Comparison of ENCODE assay signal across 19 cellular contexts in genomic region chr20:23367770-23368169, GRCh38. TPM values are rescaled to one million over a fixed set of nuclear protein-coding genes. Genes with fewer than 3 reads are reported as not detected.
DNase-seq lines count a peak whose midpoint lies in the region; ATAC-seq and TF ChIP-seq lines count a peak whose summit lies in the region.
"Had no signal": no experiment of that assay in that cellular context is flagged by ENCODE, and none has a peak within 500 bp of the region (broad histone marks: within the 10 kb centered on the region; RNA-seq: fewer than 3 reads in every experiment).

No MANE protein-coding gene starts in this region.

- POLR2A ChIA-PET in RWPE1 (lab: Yijun Ruan, JAX; ENCODE audit: low non-redundant PET), result no interaction called here

- DNase-seq in mammary epithelial cell (peak; percentile 67), breast epithelium (ENCODE audit: low spot score in 2 of 2) (no peak), RWPE1 (ENCODE audit: low spot score) (peak; percentile 74), fibroblast of mammary gland (ENCODE audit: low read depth) (peak; percentile 67), ovary (no peak), GM23338 (ENCODE audit: low spot score) (no peak), glomerular visceral epithelial cell (ENCODE audit: extremely low spot score) (no peak)
- no peak for DNase-seq in stimulated activated naive CD8-positive, alpha-beta T cell treated with anti-CD3 and anti-CD28 coated beads, Interleukin-15, amount 100 ng/mL, for 72 hours
- DNase-seq: activated naive CD4-positive, alpha-beta T cell treated with Interleukin-2 at 50 U/mL for 16 hours; DMS153; immature natural killer cell; mesenchymal stem cell; NCI-H1417 treated with DMSO at 0.1 percent for 48 hours; NCI-H2227 treated with DMSO at 0.1 percent for 48 hours; stimulated activated naive B cell treated with anti-CD40 and anti-IgM and Interleukin-4, amounts not matched to agents 10 μg/mL and 1 μg/mL and 100 μg/mL, for 72 hours had no signal

- H3K4me2 ChIP-seq in mammary epithelial cell (ENCODE audit: insufficient read depth, low read depth, low read length) (peak overlapping the region; percentile 38), GM23338 (no peak overlapping the region)

- H3K27me3 ChIP-seq in mammary epithelial cell (ENCODE audit: insufficient read depth, low read length) (no peaks in the 10 kb centered on the region), breast epithelium (no peaks in the 10 kb centered on the region), ovary (no peaks in the 10 kb centered on the region), GM23338 (ENCODE audit: insufficient read depth) (no peaks in the 10 kb centered on the region)
- H3K27me3 ChIP-seq: cardiac muscle cell, SJSA1 had no signal

- H3K9ac ChIP-seq in mammary epithelial cell (ENCODE audit: insufficient read depth, low read length), result no peak overlapping the region

- no peak overlapping the region for H3K27ac Mint-ChIP-seq in stimulated activated naive CD8-positive, alpha-beta T cell treated with anti-CD3 and anti-CD28 coated beads, Interleukin-15, amount 100 ng/mL, for 72 hours
- no peak overlapping the region for H3K27ac Mint-ChIP-seq in GM23338
- H3K27ac Mint-ChIP-seq: B cell; stimulated activated naive B cell treated with anti-CD40 and anti-IgM and Interleukin-4, amounts not matched to agents 10 μg/mL and 1 μg/mL and 100 μg/mL, for 72 hours had no signal

- peaks cover 84% of the 10 kb centered on the region for H3K79me2 ChIP-seq in mammary epithelial cell (ENCODE audit: insufficient read depth, low read length)
- peaks cover 55% of the 10 kb centered on the region for H3K79me2 ChIP-seq in GM23338 (replicated peaks; ENCODE audit: insufficient read depth)

- in situ Hi-C loops in mammary epithelial cell (cut with MboI; ENCODE audit: low sequenced_read_pairs in 2 of 2), result no loop called here

- H2AFZ ChIP-seq in mammary epithelial cell (ENCODE audit: low read depth, low read length), result no peak overlapping the region
- H2AFZ ChIP-seq in GM23338, result no peak overlapping the region

- peaks cover 48% of the 10 kb centered on the region for H3K4me1 Mint-ChIP-seq in stimulated activated naive CD8-positive, alpha-beta T cell treated with anti-CD3 and anti-CD28 coated beads, Interleukin-15, amount 100 ng/mL, for 72 hours
- H3K4me1 Mint-ChIP-seq in GM23338, result peaks cover 23% of the 10 kb centered on the region

- no peak overlapping the region for H3K27ac ChIP-seq in mammary epithelial cell (ENCODE audit: insufficient read depth, low read depth, low read length)
- no peak overlapping the region for H3K27ac ChIP-seq in breast epithelium
- H3K27ac ChIP-seq in RWPE1, result no peak overlapping the region
- H3K27ac ChIP-seq in ovary, result no peak overlapping the region
- H3K27ac ChIP-seq in GM23338 (ENCODE audit: low read depth), result no peak overlapping the region
- H3K27ac ChIP-seq: SJSA1 had no signal

- intact Hi-C loops in mammary epithelial cell (cut with micrococcal nuclease) (no loop called here), breast epithelium (cut with DNase I; ENCODE audit: low total_unique reads) (no loop called here), ovary (cut with DNase I) (loop anchor here in 1 of 4 donors (10.0 kb wide), 2 partner anchors 57 to 267 kb away; partner anchors contain the start of genes CST3 and NAPB)

- H3K27me3 Mint-ChIP-seq in stimulated activated naive CD8-positive, alpha-beta T cell treated with anti-CD3 and anti-CD28 coated beads, Interleukin-15, amount 100 ng/mL, for 72 hours, result no peaks in the 10 kb centered on the region
- peaks cover 15% of the 10 kb centered on the region for H3K27me3 Mint-ChIP-seq in GM23338 (ENCODE audit: insufficient read depth, low read depth, poor library complexity)
- H3K27me3 Mint-ChIP-seq: B cell; stimulated activated naive B cell treated with anti-CD40 and anti-IgM and Interleukin-4, amounts not matched to agents 10 μg/mL and 1 μg/mL and 100 μg/mL, for 72 hours had no signal

- TF ChIP-seq CTCF in mammary epithelial cell (conservative IDR thresholded peaks at IDR 0.05 in 1 of 2, IDR thresholded peaks at IDR 0.05 in 1 of 2; ENCODE audit: extremely low read depth in 1 of 2, insufficient read depth in 1 of 2, low read depth in 1 of 2, low read length in 2 of 2), result no peak
- no peak for TF ChIP-seq CTCF in breast epithelium (IDR thresholded peaks at IDR 0.05)
- no peak for TF ChIP-seq CTCF in RWPE1 (conservative IDR thresholded peaks at IDR 0.05; ENCODE audit: low read depth)
- no peak for TF ChIP-seq CTCF in fibroblast of mammary gland (conservative IDR thresholded peaks at IDR 0.05; ENCODE audit: control insufficient read depth, insufficient read depth, low read depth, low read length)
- no peak for TF ChIP-seq CTCF in ovary (IDR thresholded peaks at IDR 0.05)
- no peak for TF ChIP-seq CTCF in GM23338 (conservative IDR thresholded peaks at IDR 0.05; ENCODE audit: low read depth in 2 of 2)

- TF ChIP-seq POLR2A in breast epithelium (IDR thresholded peaks at IDR 0.05) (no peak), ovary (IDR thresholded peaks at IDR 0.05) (no peak)

- no peaks in the 10 kb centered on the region for H3K9me2 ChIP-seq in GM23338 (ENCODE audit: insufficient read depth)

- peaks cover 34% of the 10 kb centered on the region for H3K36me3 ChIP-seq in mammary epithelial cell (ENCODE audit: insufficient read depth, low read length)
- no peaks in the 10 kb centered on the region for H3K36me3 ChIP-seq in breast epithelium
- H3K36me3 ChIP-seq in ovary, result no peaks in the 10 kb centered on the region
- peaks cover 14% of the 10 kb centered on the region; the same call in 1 of the 2 replicates for H3K36me3 ChIP-seq in GM23338 (ENCODE audit: insufficient read depth)

- H3K9me3 ChIP-seq in mammary epithelial cell (replicated peaks; ENCODE audit: insufficient read depth, low read length) (no peaks in the 10 kb centered on the region), breast epithelium (no peaks in the 10 kb centered on the region), ovary (no peaks in the 10 kb centered on the region)
- H3K9me3 ChIP-seq: SJSA1 had no signal

- peaks cover 58% of the 10 kb centered on the region for H3K36me3 Mint-ChIP-seq in GM23338 (ENCODE audit: low read depth)

- dilution Hi-C loops in mammary epithelial cell (cut with HindIII; ENCODE audit: low sequenced_read_pairs), result no loop called here

- no TSS peak for BruUV-seq in mammary epithelial cell (replicated peaks; lab: Mats Ljungman, UMichigan)

- peak; percentile 58 for ATAC-seq in stimulated activated naive CD8-positive, alpha-beta T cell treated with anti-CD3 and anti-CD28 coated beads, Interleukin-15, amount 100 ng/mL, for 72 hours
- no peak for ATAC-seq in GM23338
- ATAC-seq: stimulated activated naive B cell treated with anti-CD40 and anti-IgM and Interleukin-4, amounts not matched to agents 10 μg/mL and 1 μg/mL and 100 μg/mL, for 72 hours had no signal

- H3K4me3 ChIP-seq in mammary epithelial cell (replicated peaks in 1 of 3; ENCODE audit: insufficient read depth in 1 of 3, low read depth in 2 of 3, low read length in 3 of 3) (no peak overlapping the region), breast epithelium (no peak overlapping the region), fibroblast of mammary gland (ENCODE audit: control insufficient read depth, low read depth, low read length) (no peak overlapping the region), ovary (no peak overlapping the region), GM23338 (no peak overlapping the region)
- H3K4me3 ChIP-seq: cardiac muscle cell, SJSA1, skin epidermis had no signal

- TF ChIP-seq EP300 in ovary (IDR thresholded peaks at IDR 0.05), result no peak

- H3F3A ChIP-seq in GM23338 (replicated peaks; ENCODE audit: low read depth), result peaks cover 2% of the 10 kb centered on the region; the same call in 1 of the 2 replicates

- H3K4me1 ChIP-seq in mammary epithelial cell (ENCODE audit: insufficient read depth, low read length) (peaks cover 22% of the 10 kb centered on the region), breast epithelium (peaks cover 0 to 15% of the 10 kb centered on the region in 2 donors), ovary (ENCODE audit: insufficient read depth) (peaks cover 9% of the 10 kb centered on the region), GM23338 (ENCODE audit: insufficient read depth) (peaks cover 12% of the 10 kb centered on the region; the same call in 1 of the 2 replicates)

- CTCF ChIA-PET in mammary epithelial cell (lab: Charles Lee; ENCODE audit: low non-redundant PET) (interaction anchor here (0.7 kb wide), 1 partner anchor 10 kb away, joined by 4 read pairs; no protein-coding TSS in a partner anchor), RWPE1 (lab: Yijun Ruan, JAX) (no interaction called here)

- H3K4me3 Mint-ChIP-seq in stimulated activated naive CD8-positive, alpha-beta T cell treated with anti-CD3 and anti-CD28 coated beads, Interleukin-15, amount 100 ng/mL, for 72 hours, result no peak overlapping the region
- H3K4me3 Mint-ChIP-seq in GM23338, result no peak overlapping the region
- H3K4me3 Mint-ChIP-seq: B cell; immature natural killer cell; stimulated activated naive B cell treated with anti-CD40 and anti-IgM and Interleukin-4, amounts not matched to agents 10 μg/mL and 1 μg/mL and 100 μg/mL, for 72 hours had no signal

- H3K9me3 Mint-ChIP-seq in stimulated activated naive CD8-positive, alpha-beta T cell treated with anti-CD3 and anti-CD28 coated beads, Interleukin-15, amount 100 ng/mL, for 72 hours, result no peaks in the 10 kb centered on the region
- H3K9me3 Mint-ChIP-seq in GM23338, result no peaks in the 10 kb centered on the region
- H3K9me3 Mint-ChIP-seq: immature natural killer cell had no signal

- H4K20me1 ChIP-seq in mammary epithelial cell (ENCODE audit: insufficient read depth, low read length), result peaks cover 5% of the 10 kb centered on the region
- H4K20me1 ChIP-seq in GM23338 (replicated peaks; ENCODE audit: insufficient read depth), result peaks cover 36% of the 10 kb centered on the region

RNA-seq across cellular contexts. Expression of gene GZF1, which starts 5.8 kb away (rescaled TPM):
- total RNA-seq in mammary epithelial cell (10 to 100 TPM; 13.2 to 15.8 TPM), breast epithelium (10 to 100 TPM; 19.0 to 24.3 (median 19.9) TPM), ovary (10 to 100 TPM in 6 of 7 donors, 1 to 10 TPM in 1; 9.8 to 31.4 (median 21.4) TPM)
- polyA plus RNA-seq in mammary epithelial cell (11.5 TPM), ovary (1 to 10 TPM; 8.5 to 9.1 TPM), GM23338 (2016; fragmentation: Nextera tagmentation; extraction: Ambion mirVana) (3.7 and 4.2 TPM in 2 replicates)
- 2.6 TPM for polyA minus RNA-seq in mammary epithelial cell
- 15.7 and 17.3 TPM in 2 replicates for total RNA-seq in GM23338 (2014; rRNA removed; shearing (Covaris generic))

RNA-seq across cellular contexts. Expression of gene NXT1, which starts 17.2 kb away (rescaled TPM):
- total RNA-seq in mammary epithelial cell (10 to 100 TPM; 22.0 to 28.5 TPM), breast epithelium (10 to 100 TPM; 25.9 to 42.9 (median 33.2) TPM), ovary (10 to 100 TPM; 19.3 to 44.6 (median 32.1) TPM)
- polyA plus RNA-seq in mammary epithelial cell (39.2 TPM), ovary (10 to 100 TPM; 19.2 to 20.5 TPM), GM23338 (2016; fragmentation: Nextera tagmentation; extraction: Ambion mirVana) (34.4 and 39.1 TPM in 2 replicates)
- 12.5 TPM for polyA minus RNA-seq in mammary epithelial cell
- total RNA-seq in GM23338 (2014; rRNA removed; shearing (Covaris generic)), result 30.2 and 40.5 TPM in 2 replicates

RNA-seq across cellular contexts. Expression of gene NAPB, which starts 53.5 kb away (rescaled TPM):
- total RNA-seq in mammary epithelial cell (1 to 10 TPM; 6.6 to 8.8 TPM), breast epithelium (10 to 100 TPM; 10.4 to 20.1 (median 16.1) TPM), ovary (10 to 100 TPM; 11.8 to 17.9 (median 13.6) TPM)
- polyA plus RNA-seq in mammary epithelial cell (2.3 TPM), ovary (10 to 100 TPM in 1 of 2 donors, 1 to 10 TPM in 1; 9.3 to 11.3 TPM), GM23338 (2016; fragmentation: Nextera tagmentation; extraction: Ambion mirVana) (7.3 and 8.1 TPM in 2 replicates)
- not detected for polyA minus RNA-seq in mammary epithelial cell
- 12.9 and 18.1 TPM in 2 replicates for total RNA-seq in GM23338 (2014; rRNA removed; shearing (Covaris generic))

Comparison
In these comparisons a context has a peak if more than half of its experiments do, and no peak if none do; other contexts are left out.
1. DNase-seq: peak in mammary epithelial cell (single experiment), RWPE1 (single experiment) and fibroblast of mammary gland (single experiment); none in breast epithelium (0 of 2), stimulated activated naive CD8-positive, alpha-beta T cell treated with anti-CD3 and anti-CD28 coated beads, Interleukin-15, amount 100 ng/mL, for 72 hours (0 of 2), ovary (0 of 5), GM23338 (single experiment) and glomerular visceral epithelial cell (single experiment).